ENCODE assay signal across 1 cellular context in the genomic region with DNA sequence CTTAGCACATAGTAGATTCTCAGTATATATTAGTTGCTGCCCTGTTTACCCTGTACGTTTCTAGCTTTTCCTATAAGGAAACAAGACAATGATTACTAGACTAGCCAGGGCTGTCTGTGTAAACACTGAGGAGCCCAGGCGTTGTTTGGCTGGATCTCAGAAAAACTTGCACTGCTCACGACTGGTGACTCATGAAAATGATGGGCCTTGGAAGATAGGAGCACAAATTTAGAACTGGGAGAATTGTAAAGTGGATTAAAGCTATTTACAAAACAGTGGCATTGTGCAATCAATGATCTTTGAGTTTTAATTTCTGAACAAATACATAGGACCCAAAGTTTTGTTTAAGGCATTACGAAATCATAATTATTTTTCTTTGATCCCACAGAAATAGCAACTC.
TF ChIP-seq lines count a peak whose summit lies in the region.

No MANE protein-coding gene starts in this region.

TF ChIP-seq in GM23338, 12 proteins besides CTCF, POLR2A, EP300 and RAD21 (continued from another document):
- TF ChIP-seq, protein P1, sequence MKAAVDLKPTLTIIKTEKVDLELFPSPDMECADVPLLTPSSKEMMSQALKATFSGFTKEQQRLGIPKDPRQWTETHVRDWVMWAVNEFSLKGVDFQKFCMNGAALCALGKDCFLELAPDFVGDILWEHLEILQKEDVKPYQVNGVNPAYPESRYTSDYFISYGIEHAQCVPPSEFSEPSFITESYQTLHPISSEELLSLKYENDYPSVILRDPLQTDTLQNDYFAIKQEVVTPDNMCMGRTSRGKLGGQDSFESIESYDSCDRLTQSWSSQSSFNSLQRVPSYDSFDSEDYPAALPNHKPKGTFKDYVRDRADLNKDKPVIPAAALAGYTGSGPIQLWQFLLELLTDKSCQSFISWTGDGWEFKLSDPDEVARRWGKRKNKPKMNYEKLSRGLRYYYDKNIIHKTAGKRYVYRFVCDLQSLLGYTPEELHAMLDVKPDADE (IDR thresholded peaks at IDR 0.05), result no peak
